In genomic region chr6:156889986-156890385, GRCh38 we compare ENCODE assay signal across 34 cellular contexts.
"Had no signal": no experiment of that assay in that cellular context is flagged by ENCODE, and none has a peak within 500 bp of the region (broad histone marks: within the 10 kb centered on the region; RNA-seq: fewer than 3 reads in every experiment).

No MANE protein-coding gene starts in this region.

- H3K9me3 Mint-ChIP-seq: activated B cell treated with CpG ODN at 0.5 μM for 24 hours; activated CD8-positive, alpha-beta T cell treated with anti-CD3 and anti-CD28 coated beads for 36 hours; activated naive CD4-positive, alpha-beta T cell treated with anti-CD3 and anti-CD28 coated beads for 36 hours; activated T-helper 1 cell treated with anti-CD3 and anti-CD28 coated beads, Interleukin-12 subunit alpha, Interleukin-12 subunit beta, Interleukin-2, Interleukin-4 antibody, amounts not matched to agents 30 ng/mL and 10 ng/mL and 1 ng/mL, durations not matched to agents 14 hours and 24 hours and 36 hours; activated T-helper 2 cell treated with anti-CD3 and anti-CD28 coated beads, Interferon-gamma antibody, Interleukin-2, Interleukin-4, amounts not matched to agents 10 μg/mL and 5 μg/mL and 100 μg/mL, durations not matched to agents 14 hours and 24 hours and 36 hours; effector memory CD8-positive, alpha-beta T cell; T-helper 2 cell treated with Interferon-gamma antibody and Interleukin-4, amounts not matched to agents 5 μg/mL and 100 μg/mL, for 36 hours had no signal

- H3K36me3 Mint-ChIP-seq: activated naive CD8-positive, alpha-beta T cell had no signal

- H3K4me3 Mint-ChIP-seq: activated B cell treated with CpG ODN at 0.5 μM for 24 hours; activated CD8-positive, alpha-beta T cell treated with anti-CD3 and anti-CD28 coated beads for 36 hours; activated naive CD4-positive, alpha-beta T cell treated with anti-CD3 and anti-CD28 coated beads for 36 hours; activated naive CD8-positive, alpha-beta T cell; activated T-helper 1 cell treated with anti-CD3 and anti-CD28 coated beads, Interleukin-12 subunit alpha, Interleukin-12 subunit beta, Interleukin-2, Interleukin-4 antibody, amounts not matched to agents 30 ng/mL and 10 ng/mL and 1 ng/mL, durations not matched to agents 14 hours and 24 hours and 36 hours; effector memory CD8-positive, alpha-beta T cell; T-helper 17 cell; T-helper 2 cell treated with Interferon-gamma antibody and Interleukin-4, amounts not matched to agents 5 μg/mL and 100 μg/mL, for 36 hours had no signal

- ATAC-seq: activated CD4-positive, CD25-positive, alpha-beta regulatory T cell treated with anti-CD3 and anti-CD28 coated beads, Interleukin-2, amount 50 U/mL, for 24 hours; activated CD8-positive, alpha-beta T cell treated with anti-CD3 and anti-CD28 coated beads for 36 hours; effector memory CD8-positive, alpha-beta T cell; foreskin keratinocyte; gastroesophageal sphincter; T-helper 17 cell had no signal

- H3K27ac ChIP-seq: brain microvascular endothelial cell, esophagus muscularis mucosa, foreskin keratinocyte, gastroesophageal sphincter, WERI-Rb-1 had no signal

- DNase-seq: activated B cell treated with CpG ODN at 0.5 μM for 24 hours; activated CD4-positive, alpha-beta T cell treated with anti-CD3 and anti-CD28 coated beads for 48 hours; activated CD4-positive, alpha-beta T cell treated with anti-CD3 and anti-CD28 coated beads, Interleukin-2, amount 50 U/mL, for 1 hour; activated CD4-positive, alpha-beta T cell treated with anti-CD3 and anti-CD28 coated beads, Interleukin-2, amount 50 U/mL, for 48 hours; activated CD8-positive, alpha-beta memory T cell treated with anti-CD3 and anti-CD28 coated beads for 24 hours; activated CD8-positive, alpha-beta T cell treated with anti-CD3 and anti-CD28 coated beads for 36 hours; activated effector memory CD4-positive, alpha-beta T cell treated with anti-CD3 and anti-CD28 coated beads, Interleukin-2, amount 50 U/mL, for 16 hours; activated naive CD4-positive, alpha-beta T cell treated with anti-CD3 and anti-CD28 coated beads for 36 hours; activated T-cell treated with anti-CD3 and anti-CD28 coated beads, Interleukin-2, amount 50 U/mL, for 1 hour; activated T-cell treated with anti-CD3 and anti-CD28 coated beads, Interleukin-2, amount 50 U/mL, for 48 hours; amniotic stem cell; anterior cingulate cortex; brain microvascular endothelial cell; caudate nucleus; cortex of kidney; dermis blood vessel endothelial cell; effector CD4-positive, alpha-beta T cell; effector memory CD8-positive, alpha-beta T cell; erythroblast; foreskin keratinocyte; T-helper 1 cell; T-helper 17 cell; T1000; WERI-Rb-1 had no signal

- H3K27me3 Mint-ChIP-seq: activated B cell treated with CpG ODN at 0.5 μM for 24 hours; activated CD8-positive, alpha-beta T cell treated with anti-CD3 and anti-CD28 coated beads for 36 hours; activated naive CD8-positive, alpha-beta T cell; effector memory CD8-positive, alpha-beta T cell; T-helper 17 cell had no signal

- H3K4me1 ChIP-seq: foreskin keratinocyte had no signal

- H3K27me3 ChIP-seq: brain microvascular endothelial cell, esophagus muscularis mucosa, foreskin keratinocyte, gastroesophageal sphincter had no signal

- H3K4me3 ChIP-seq: esophagus muscularis mucosa, gastroesophageal sphincter had no signal

- H3K9me3 ChIP-seq: esophagus muscularis mucosa, gastroesophageal sphincter had no signal

- FAIRE-seq: astrocyte, bronchial epithelial cell, colon had no signal

- H3K27ac Mint-ChIP-seq: activated B cell treated with CpG ODN at 0.5 μM for 24 hours; activated CD8-positive, alpha-beta T cell treated with anti-CD3 and anti-CD28 coated beads for 36 hours; activated naive CD4-positive, alpha-beta T cell treated with anti-CD3 and anti-CD28 coated beads for 36 hours; activated naive CD8-positive, alpha-beta T cell; activated T-helper 1 cell treated with anti-CD3 and anti-CD28 coated beads, Interleukin-12 subunit alpha, Interleukin-12 subunit beta, Interleukin-2, Interleukin-4 antibody, amounts not matched to agents 30 ng/mL and 10 ng/mL and 1 ng/mL, durations not matched to agents 14 hours and 24 hours and 36 hours; activated T-helper 2 cell treated with anti-CD3 and anti-CD28 coated beads, Interferon-gamma antibody, Interleukin-2, Interleukin-4, amounts not matched to agents 10 μg/mL and 5 μg/mL and 100 μg/mL, durations not matched to agents 14 hours and 24 hours and 36 hours; T-helper 2 cell treated with Interferon-gamma antibody and Interleukin-4, amounts not matched to agents 5 μg/mL and 100 μg/mL, for 36 hours had no signal

- H3K36me3 ChIP-seq: brain microvascular endothelial cell, esophagus muscularis mucosa, gastroesophageal sphincter, WERI-Rb-1 had no signal
